Comparison of ENCODE assay signal across 18 cellular contexts in genomic region chr6:133590196-133590595, GRCh38.
DNase-seq lines count a peak whose midpoint lies in the region; ATAC-seq, FAIRE-seq and TF ChIP-seq lines count a peak whose summit lies in the region.
"Had no signal": no experiment of that assay in that cellular context is flagged by ENCODE, and none has a peak within 500 bp of the region (broad histone marks: within the 10 kb centered on the region; RNA-seq: fewer than 3 reads in every experiment).

No MANE protein-coding gene starts in this region.

- H2AK5ac ChIP-seq in H1 (ENCODE audit: low read depth, low read length) (no peak overlapping the region), neuronal stem cell (ENCODE audit: low read depth, low read length) (no peak overlapping the region)

- no peaks in the 10 kb centered on the region for H3K9me2 ChIP-seq in GM23338 (ENCODE audit: insufficient read depth)

- no peak for TF ChIP-seq POLR2A in H1 (IDR thresholded peaks at IDR 0.05; ENCODE audit: control extremely low read depth in 1 of 2, low read depth in 2 of 2, low read length in 2 of 2)
- no peak for TF ChIP-seq POLR2A in lower leg skin (IDR thresholded peaks at IDR 0.05)

- TF ChIP-seq CTCF in GM23338 (conservative IDR thresholded peaks at IDR 0.05; ENCODE audit: low read depth in 2 of 2) (no peak), H1 (IDR thresholded peaks at IDR 0.05; ENCODE audit: control extremely low read depth in 1 of 3, insufficient read depth in 1 of 3, low read depth in 1 of 3, low read length in 3 of 3) (no peak), lower leg skin (IDR thresholded peaks at IDR 0.05) (no peak)

- no peaks in the 10 kb centered on the region for H4K20me1 ChIP-seq in GM23338 (replicated peaks; ENCODE audit: insufficient read depth)
- no peaks in the 10 kb centered on the region for H4K20me1 ChIP-seq in H1 (replicated peaks in 1 of 2; ENCODE audit: control insufficient read depth in 1 of 2, insufficient read depth in 2 of 2, low read length in 2 of 2)

- H3K36me3 Mint-ChIP-seq in GM23338 (ENCODE audit: low read depth) = no peaks in the 10 kb centered on the region
- no peaks in the 10 kb centered on the region for H3K36me3 Mint-ChIP-seq in activated T-cell treated with anti-CD3 and anti-CD28 coated beads, Interleukin-2, amount 50 U/mL, for 72 hours (ENCODE audit: insufficient read depth in 2 of 2)

- H2BK15ac ChIP-seq in H1 (ENCODE audit: low read length) = no peak overlapping the region
- H2BK15ac ChIP-seq in neuronal stem cell (ENCODE audit: low read length) = no peak overlapping the region

- H2BK20ac ChIP-seq in H1 (ENCODE audit: low read length) = no peak overlapping the region

- H3K14ac ChIP-seq in H1 (ENCODE audit: insufficient read length) (no peak overlapping the region), neuronal stem cell (ENCODE audit: low read length) (no peak overlapping the region)

- FAIRE-seq in H1 (lab: Jason Lieb, UNC) = no peak
- FAIRE-seq: G401.6, GM12891 had no signal

- H3K9me3 Mint-ChIP-seq in GM23338 = no peaks in the 10 kb centered on the region
- H3K9me3 Mint-ChIP-seq in activated T-cell treated with anti-CD3 and anti-CD28 coated beads, Interleukin-2, amount 50 U/mL, for 72 hours = no peaks in the 10 kb centered on the region

- H4K91ac ChIP-seq in H1 (replicated peaks; ENCODE audit: insufficient read length, low read length) (no peak overlapping the region), neuronal stem cell (ENCODE audit: low read depth, low read length, poor library complexity) (no peak overlapping the region)

- H2AFZ ChIP-seq in GM23338 (peak overlapping the region; percentile 72; the same call in 1 of the 2 replicates), H1 (ENCODE audit: low read length) (peak overlapping the region; percentile 96), neuronal stem cell (ENCODE audit: low read length) (no peak overlapping the region)

- H3K18ac ChIP-seq in H1 (ENCODE audit: extremely low read depth, low read length) (no peak overlapping the region), neuronal stem cell (ENCODE audit: low read length) (no peak overlapping the region)

- H3K23me2 ChIP-seq in H1 (ENCODE audit: low read depth, low read length) = no peaks in the 10 kb centered on the region

- H2BK5ac ChIP-seq in H1 (ENCODE audit: low read depth, low read length) = no peak overlapping the region
- no peak overlapping the region for H2BK5ac ChIP-seq in neuronal stem cell (ENCODE audit: low read length)

- H4K5ac ChIP-seq in H1 (ENCODE audit: insufficient read length, low read depth, low read length) = no peak overlapping the region

- H3K27me3 Mint-ChIP-seq in GM23338 (ENCODE audit: insufficient read depth, low read depth, poor library complexity) = no peaks in the 10 kb centered on the region
- H3K27me3 Mint-ChIP-seq in activated T-cell treated with anti-CD3 and anti-CD28 coated beads, Interleukin-2, amount 50 U/mL, for 72 hours (ENCODE audit: low read depth) = no peaks in the 10 kb centered on the region

- H3K36me3 ChIP-seq in GM23338 (ENCODE audit: insufficient read depth) (no peaks in the 10 kb centered on the region), H1 (ENCODE audit: control insufficient read depth in 2 of 4, insufficient read depth in 4 of 4, low read length in 3 of 4) (no peaks in the 10 kb centered on the region), neuronal stem cell (replicated peaks in 1 of 2; ENCODE audit: control insufficient read depth in 2 of 2, insufficient read depth in 2 of 2, low read length in 2 of 2) (no peaks in the 10 kb centered on the region)
- H3K36me3 ChIP-seq: SJSA1 had no signal

- H3K23ac ChIP-seq in H1 (ENCODE audit: insufficient read length) = no peak overlapping the region
- no peak overlapping the region for H3K23ac ChIP-seq in neuronal stem cell (ENCODE audit: low read depth, low read length, poor library complexity)

- H3K9me3 ChIP-seq in H1 (ENCODE audit: insufficient read depth in 2 of 2, low read depth in 1 of 2, low read length in 1 of 2) (no peaks in the 10 kb centered on the region), neuronal stem cell (replicated peaks in 1 of 2; ENCODE audit: control insufficient read depth in 2 of 2, insufficient read depth in 1 of 2, low read depth in 1 of 2, low read length in 2 of 2) (no peaks in the 10 kb centered on the region)
- H3K9me3 ChIP-seq: SJSA1 had no signal

- H4K8ac ChIP-seq in H1 (ENCODE audit: extremely low read depth, insufficient read depth, low read length) (no peak overlapping the region), neuronal stem cell (ENCODE audit: low read depth, low read length) (no peak overlapping the region)

- H3K4me3 ChIP-seq in GM23338 (no peak overlapping the region), H1 (ENCODE audit: extremely low read depth in 1 of 4, insufficient read depth in 2 of 4, low read depth in 3 of 4, low read length in 4 of 4) (no peak overlapping the region), neuronal stem cell (ENCODE audit: low read length in 2 of 2) (no peak overlapping the region), lower leg skin (ENCODE audit: low read depth, poor library complexity, severe bottlenecking) (no peak overlapping the region)
- H3K4me3 ChIP-seq: SJSA1 had no signal

- 80% methylated on average over 5 of the region's 5 CpGs; no CpG with 5 or more reads in 1 of the 2 experiments for WGBS in H1 (ENCODE audit: extremely low coverage in 1 of 2, insufficient coverage in 1 of 2, insufficient read length in 1 of 2, insufficient replicate concordance in 2 of 2, low coverage in 1 of 2, low lambda C conversion rate in 2 of 2, missing lambda C conversion rate in 1 of 2), 2 experiments
- WGBS in neuronal stem cell (ENCODE audit: extremely low coverage in 2 of 2, insufficient read length in 2 of 2, insufficient replicate concordance in 1 of 2), 2 donors = no CpG with 5 or more reads among the region's 5 CpGs
- 68 to 71% methylated on average over 5 of the region's 5 CpGs for WGBS in lower leg skin, 2 donors

- H3K9ac ChIP-seq in H1 (replicated peaks in 1 of 4; ENCODE audit: extremely low read depth in 1 of 4, low read depth in 3 of 4, low read length in 3 of 4) = no peak overlapping the region
- no peak overlapping the region for H3K9ac ChIP-seq in neuronal stem cell (ENCODE audit: low read depth, low read length, poor library complexity)

- H3K79me1 ChIP-seq in H1 (ENCODE audit: low read depth, low read length) (no peaks in the 10 kb centered on the region), neuronal stem cell (ENCODE audit: low read depth, low read length) (no peaks in the 10 kb centered on the region)

- POLR2A ChIA-PET in H1 (lab: Charles Lee; ENCODE audit: partially characterized antibody) = no interaction called here

- DNase-seq in GM23338 (ENCODE audit: low spot score) (no peak), LoVo (ENCODE audit: low spot score) (peak; percentile 2), H1 (ENCODE audit: low read depth in 1 of 2, low spot score in 2 of 2) (no peak), neuronal stem cell (ENCODE audit: low spot score) (peak; percentile 26), lower leg skin (ENCODE audit: low spot score in 2 of 2) (no peak)
- DNase-seq in stimulated activated CD4-positive, alpha-beta T cell treated with anti-CD3 and anti-CD28 coated beads, Interleukin-4, amount 100 ng/mL, for 1 hour = no peak
- no peak for DNase-seq in activated T-cell treated with anti-CD3 and anti-CD28 coated beads, Interleukin-2, amount 50 U/mL, for 72 hours
- DNase-seq: C1 segment of cervical spinal cord, KG1, MM.1S, NCI-H1105, NCI-H446 treated with DMSO at 0.1 percent for 48 hours, NCI-H774 had no signal

- 0 out of 2 replicates have a peak overlapping the region, but pooled peaks have one; percentile 12 for H2BK12ac ChIP-seq in H1 (ENCODE audit: low read depth, low read length)
- no peak overlapping the region for H2BK12ac ChIP-seq in neuronal stem cell (ENCODE audit: low read length)

- H3K4me3 Mint-ChIP-seq in GM23338 = no peak overlapping the region
- H3K4me3 Mint-ChIP-seq in activated T-cell treated with anti-CD3 and anti-CD28 coated beads, Interleukin-2, amount 50 U/mL, for 72 hours = no peak overlapping the region

- H3K4ac ChIP-seq in H1 (replicated peaks; ENCODE audit: insufficient read length, low read depth, low read length) (no peak overlapping the region), neuronal stem cell (ENCODE audit: low read length) (no peak overlapping the region)

- H3F3A ChIP-seq in GM23338 (replicated peaks; ENCODE audit: low read depth) = no peaks in the 10 kb centered on the region

- H3K4me2 ChIP-seq in GM23338 = no peak overlapping the region
- H3K4me2 ChIP-seq in H1 (ENCODE audit: insufficient read depth in 1 of 2, low read depth in 2 of 2, low read length in 2 of 2) = no peak overlapping the region
- no peak overlapping the region for H3K4me2 ChIP-seq in neuronal stem cell (ENCODE audit: insufficient read depth, low read length, poor library complexity, severe bottlenecking)

- peaks cover 7% of the 10 kb centered on the region for H3K4me1 Mint-ChIP-seq in GM23338
- H3K4me1 Mint-ChIP-seq in activated T-cell treated with anti-CD3 and anti-CD28 coated beads, Interleukin-2, amount 50 U/mL, for 72 hours (ENCODE audit: low read depth) = no peaks in the 10 kb centered on the region

- TF ChIP-seq EP300 in H1 (IDR thresholded peaks at IDR 0.05; ENCODE audit: borderline replicate concordance in 1 of 2, low read depth in 2 of 2, low read length in 2 of 2) = no peak

- H2BK120ac ChIP-seq in H1 (replicated peaks; ENCODE audit: low read depth, low read length) = no peak overlapping the region
- no peak overlapping the region for H2BK120ac ChIP-seq in neuronal stem cell (ENCODE audit: low read depth, low read length)

- H3K27me3 ChIP-seq in GM23338 (ENCODE audit: insufficient read depth) = no peaks in the 10 kb centered on the region
- no peaks in the 10 kb centered on the region for H3K27me3 ChIP-seq in H1 (replicated peaks in 1 of 4; ENCODE audit: control insufficient read depth in 3 of 4, extremely low read depth in 1 of 4, insufficient read depth in 3 of 4, low read length in 3 of 4)
- no peaks in the 10 kb centered on the region for H3K27me3 ChIP-seq in neuronal stem cell (ENCODE audit: control insufficient read depth in 3 of 3, insufficient read depth in 3 of 3, low read depth in 1 of 3, low read length in 3 of 3)
- H3K27me3 ChIP-seq: SJSA1 had no signal

- no peaks in the 10 kb centered on the region for H3K79me2 ChIP-seq in GM23338 (replicated peaks; ENCODE audit: insufficient read depth)
- no peaks in the 10 kb centered on the region for H3K79me2 ChIP-seq in H1 (ENCODE audit: control insufficient read depth in 1 of 2, insufficient read depth in 2 of 2, low read length in 2 of 2)

- no peak for ATAC-seq in GM23338
- no peak for ATAC-seq in GM21381 (IDR thresholded peaks at IDR 0.05; ENCODE audit: unreplicated experiment)
- no peak for ATAC-seq in activated T-cell treated with anti-CD3 and anti-CD28 coated beads, Interleukin-2, amount 50 U/mL, for 72 hours (replicated peaks in 1 of 2)

- H3K27ac Mint-ChIP-seq in GM23338 = no peak overlapping the region
- no peak overlapping the region for H3K27ac Mint-ChIP-seq in activated T-cell treated with anti-CD3 and anti-CD28 coated beads, Interleukin-2, amount 50 U/mL, for 72 hours

- no peak overlapping the region for H3K27ac ChIP-seq in GM23338 (ENCODE audit: low read depth)
- no peak overlapping the region for H3K27ac ChIP-seq in H1 (ENCODE audit: low read depth, low read length)
- H3K27ac ChIP-seq in neuronal stem cell (replicated peaks; ENCODE audit: low read length) = no peak overlapping the region
- H3K27ac ChIP-seq: HL-60, SJSA1 had no signal

- intact Hi-C loops in lower leg skin (cut with DNase I; ENCODE audit: low total_unique reads) = no loop called here

- no peak for TF ChIP-seq RAD21 in H1 (IDR thresholded peaks at IDR 0.05 in 1 of 2, conservative IDR thresholded peaks at IDR 0.05 in 1 of 2; ENCODE audit: low read depth in 2 of 2, low read length in 2 of 2)

- CTCF ChIA-PET in H1 (lab: Charles Lee; ENCODE audit: partially characterized antibody) = interaction anchor here (0.8 kb wide), 1 partner anchor 331 kb away, joined by 3 read pairs; no protein-coding TSS in a partner anchor

- H3K4me1 ChIP-seq in GM23338 (ENCODE audit: insufficient read depth) = no peaks in the 10 kb centered on the region
- H3K4me1 ChIP-seq in H1 (replicated peaks in 1 of 4; ENCODE audit: control insufficient read depth in 3 of 4, insufficient read depth in 4 of 4, low read length in 3 of 4) = no peaks in the 10 kb centered on the region
- peaks cover 0 to 6% of the 10 kb centered on the region in 2 donors for H3K4me1 ChIP-seq in neuronal stem cell (ENCODE audit: control insufficient read depth in 2 of 2, insufficient read depth in 1 of 2, low read depth in 1 of 2, low read length in 2 of 2)

- H3K56ac ChIP-seq in H1 (replicated peaks; ENCODE audit: insufficient read length, low read depth, low read length) = no peak overlapping the region

Comparison
In these comparisons a context has a peak if more than half of its experiments do, and no peak if none do; other contexts are left out.
1. DNase-seq: peak in LoVo (single experiment) and neuronal stem cell (single experiment); none in GM23338 (single experiment), H1 (0 of 2), stimulated activated CD4-positive, alpha-beta T cell treated with anti-CD3 and anti-CD28 coated beads, Interleukin-4, amount 100 ng/mL, for 1 hour (single experiment), lower leg skin (0 of 2) and activated T-cell treated with anti-CD3 and anti-CD28 coated beads, Interleukin-2, amount 50 U/mL, for 72 hours (0 of 2).